Comparison of ENCODE assay signal across 33 cellular contexts in the genomic region with DNA sequence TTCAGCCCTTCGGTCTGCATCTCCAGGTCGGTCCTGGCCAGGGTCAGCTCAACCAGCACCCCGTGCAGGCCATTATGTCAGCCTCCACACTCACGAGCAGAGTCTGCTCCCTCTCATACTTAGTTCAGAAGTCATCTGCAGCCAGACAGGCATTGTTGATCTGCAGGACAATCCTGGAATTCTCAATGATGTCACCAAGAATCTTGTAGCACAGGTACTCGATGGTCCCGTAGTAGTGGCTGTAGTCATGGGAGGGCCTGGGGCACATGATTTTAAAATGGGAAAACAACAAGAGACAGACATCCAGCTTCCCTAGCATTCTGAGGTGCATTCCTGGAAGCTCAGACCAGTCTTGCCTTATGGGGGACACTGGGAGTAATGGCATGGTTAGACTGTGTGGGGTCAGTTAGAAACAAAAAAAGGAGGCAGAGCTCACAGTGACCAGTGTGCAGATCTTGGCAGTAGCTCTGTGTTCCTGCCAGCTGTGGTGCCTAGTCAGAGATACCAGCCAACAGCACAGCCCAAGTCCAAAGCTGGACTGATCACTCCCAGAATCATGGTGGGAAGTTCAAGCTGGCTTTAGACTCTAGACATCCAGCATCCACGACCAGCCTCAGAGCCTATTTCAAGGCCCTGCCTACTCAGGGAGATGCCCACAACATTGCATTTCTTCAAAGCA. TPM values are rescaled to one million over a fixed set of nuclear protein-coding genes. Genes with fewer than 3 reads are reported as not detected.
"Had no signal": no experiment of that assay in that cellular context is flagged by ENCODE, and none has a peak within 500 bp of the region (broad histone marks: within the 10 kb centered on the region; RNA-seq: fewer than 3 reads in every experiment).

No MANE protein-coding gene starts in this region.

- ATAC-seq: activated CD4-positive, alpha-beta T cell treated with anti-CD3 and anti-CD28 coated beads for 36 hours; activated CD4-positive, CD25-positive, alpha-beta regulatory T cell treated with anti-CD3 and anti-CD28 coated beads, Interleukin-2, amount 50 U/mL, for 24 hours; activated CD8-positive, alpha-beta T cell treated with anti-CD3 and anti-CD28 coated beads, Interleukin-2, amount 10 ng/mL, durations not matched to agents 7 days and 5 days; Panc1 had no signal

- H3K4me1 ChIP-seq: ascending aorta had no signal

- H3K4me1 Mint-ChIP-seq: activated CD4-positive, alpha-beta T cell treated with anti-CD3 and anti-CD28 coated beads for 36 hours; activated CD4-positive, alpha-beta T cell treated with anti-CD3 and anti-CD28 coated beads, Interleukin-2, amount 10 ng/mL, durations not matched to agents 7 days and 5 days; activated naive CD4-positive, alpha-beta T cell treated with anti-CD3 and anti-CD28 coated beads, Interleukin-2, amount 50 U/mL, for 24 hours; activated naive CD8-positive, alpha-beta T cell treated with anti-CD3 and anti-CD28 coated beads, Interleukin-2, amount 10 ng/mL, durations not matched to agents 7 days and 5 days; brain had no signal

- H3K4me3 ChIP-seq: ascending aorta, cardiac muscle cell, MG63, SJCRH30, SK-N-MC had no signal

- DNase-seq: activated CD4-positive, alpha-beta T cell treated with anti-CD3 and anti-CD28 coated beads for 36 hours; activated CD4-positive, alpha-beta T cell treated with anti-CD3 and anti-CD28 coated beads, Interleukin-2, amount 10 ng/mL, durations not matched to agents 7 days and 5 days; activated CD4-positive, alpha-beta T cell treated with anti-CD3 and anti-CD28 coated beads, Interleukin-2, amount 50 U/mL, for 48 hours; activated CD8-positive, alpha-beta T cell treated with anti-CD3 and anti-CD28 coated beads, Interleukin-2, amount 10 ng/mL, durations not matched to agents 7 days and 5 days; activated gamma-delta T cell; activated naive CD4-positive, alpha-beta T cell treated with Interleukin-2 at 50 U/mL for 16 hours; activated naive CD8-positive, alpha-beta T cell treated with anti-CD3 and anti-CD28 coated beads, Interleukin-2, amount 10 ng/mL, durations not matched to agents 7 days and 5 days; activated T-cell treated with anti-CD3 and anti-CD28 coated beads, Interleukin-2, amount 50 U/mL, for 24 hours; Kasumi-1; KG1; MG63; NCI-H1048; NCI-H1105 treated with DMSO at 0.1 percent for 48 hours; NCI-H1436; NCI-H1694; NCI-H1930; NCI-H2081 treated with DMSO at 0.1 percent for 48 hours; NCI-H345; NCI-H524 treated with DMSO at 0.1 percent for 48 hours; T1000 had no signal

- H3K9me3 ChIP-seq: ascending aorta, MG63, SJCRH30 had no signal

- H3K36me3 ChIP-seq: ascending aorta, cardiac muscle cell, MG63, SJCRH30 had no signal

- H3K27ac ChIP-seq: ascending aorta, cardiac muscle cell, SJCRH30, SK-N-MC had no signal

- H3K36me3 Mint-ChIP-seq: activated naive CD4-positive, alpha-beta T cell treated with anti-CD3 and anti-CD28 coated beads, Interleukin-2, amount 50 U/mL, for 24 hours; activated naive CD8-positive, alpha-beta T cell treated with anti-CD3 and anti-CD28 coated beads, Interleukin-2, amount 10 ng/mL, durations not matched to agents 7 days and 5 days; brain had no signal

- H3K9me3 Mint-ChIP-seq: activated CD4-positive, alpha-beta T cell treated with anti-CD3 and anti-CD28 coated beads, Interleukin-2, amount 10 ng/mL, durations not matched to agents 7 days and 5 days; activated naive CD4-positive, alpha-beta T cell treated with anti-CD3 and anti-CD28 coated beads, Interleukin-2, amount 50 U/mL, for 24 hours; activated naive CD8-positive, alpha-beta T cell treated with anti-CD3 and anti-CD28 coated beads, Interleukin-2, amount 10 ng/mL, durations not matched to agents 7 days and 5 days; activated T-cell treated with anti-CD3 and anti-CD28 coated beads, Interleukin-2, amount 50 U/mL, for 24 hours; activated T-helper 2 cell treated with anti-CD3 and anti-CD28 coated beads, Interferon-gamma antibody, Interleukin-2, Interleukin-4, amounts not matched to agents 10 μg/mL and 5 μg/mL and 100 μg/mL, durations not matched to agents 14 hours and 24 hours and 36 hours had no signal

- H3K27ac Mint-ChIP-seq: activated CD4-positive, alpha-beta T cell treated with anti-CD3 and anti-CD28 coated beads for 36 hours; activated CD4-positive, alpha-beta T cell treated with anti-CD3 and anti-CD28 coated beads, Interleukin-2, amount 10 ng/mL, durations not matched to agents 7 days and 5 days; activated CD8-positive, alpha-beta T cell treated with anti-CD3 and anti-CD28 coated beads, Interleukin-2, amount 10 ng/mL, durations not matched to agents 7 days and 5 days; activated naive CD4-positive, alpha-beta T cell treated with anti-CD3 and anti-CD28 coated beads, Interleukin-2, amount 50 U/mL, for 24 hours; activated naive CD8-positive, alpha-beta T cell treated with anti-CD3 and anti-CD28 coated beads, Interleukin-2, amount 10 ng/mL, durations not matched to agents 7 days and 5 days; activated T-cell treated with anti-CD3 and anti-CD28 coated beads, Interleukin-2, amount 50 U/mL, for 24 hours; activated T-helper 2 cell treated with anti-CD3 and anti-CD28 coated beads, Interferon-gamma antibody, Interleukin-2, Interleukin-4, amounts not matched to agents 10 μg/mL and 5 μg/mL and 100 μg/mL, durations not matched to agents 14 hours and 24 hours and 36 hours; brain had no signal

- H3K27me3 ChIP-seq: ascending aorta, cardiac muscle cell, MG63, SJCRH30 had no signal

- H3K4me3 Mint-ChIP-seq: activated CD4-positive, alpha-beta T cell treated with anti-CD3 and anti-CD28 coated beads for 36 hours; activated CD4-positive, alpha-beta T cell treated with anti-CD3 and anti-CD28 coated beads, Interleukin-2, amount 10 ng/mL, durations not matched to agents 7 days and 5 days; activated CD8-positive, alpha-beta T cell treated with anti-CD3 and anti-CD28 coated beads, Interleukin-2, amount 10 ng/mL, durations not matched to agents 7 days and 5 days; activated naive CD4-positive, alpha-beta T cell treated with anti-CD3 and anti-CD28 coated beads, Interleukin-2, amount 50 U/mL, for 24 hours; activated naive CD8-positive, alpha-beta T cell treated with anti-CD3 and anti-CD28 coated beads, Interleukin-2, amount 10 ng/mL, durations not matched to agents 7 days and 5 days; activated T-cell treated with anti-CD3 and anti-CD28 coated beads, Interleukin-2, amount 50 U/mL, for 24 hours; brain had no signal

RNA-seq across cellular contexts. Expression of a gene that starts 31.9 kb away (rescaled TPM):
- total RNA-seq: ascending aorta, NCI-H460, RPMI7951 had no signal

RNA-seq across cellular contexts. Expression of a gene that starts 32.9 kb away (rescaled TPM):
- total RNA-seq: activated CD4-positive, alpha-beta T cell treated with anti-CD3 and anti-CD28 coated beads, Interleukin-2, amount 10 ng/mL, durations not matched to agents 7 days and 5 days; activated CD8-positive, alpha-beta T cell treated with anti-CD3 and anti-CD28 coated beads, Interleukin-2, amount 10 ng/mL, durations not matched to agents 7 days and 5 days; activated naive CD8-positive, alpha-beta T cell treated with anti-CD3 and anti-CD28 coated beads, Interleukin-2, amount 10 ng/mL, durations not matched to agents 7 days and 5 days; activated T-helper 2 cell treated with anti-CD3 and anti-CD28 coated beads, Interferon-gamma antibody, Interleukin-2, Interleukin-4, amounts not matched to agents 10 μg/mL and 5 μg/mL and 100 μg/mL, durations not matched to agents 14 hours and 24 hours and 36 hours; ascending aorta; T-helper 1 cell treated with Interleukin-12 subunit alpha and Interleukin-12 subunit beta and Interleukin-4 antibody, amounts not matched to agents 30 ng/mL and 1 ng/mL, for 36 hours; T-helper 2 cell treated with Interferon-gamma antibody and Interleukin-4, amounts not matched to agents 100 ng/mL and 5 ng/mL, for 36 hours had no signal

RNA-seq across cellular contexts. Expression of a gene that starts 52.0 kb away (rescaled TPM):
- total RNA-seq: activated naive CD8-positive, alpha-beta T cell treated with anti-CD3 and anti-CD28 coated beads, Interleukin-2, amount 10 ng/mL, durations not matched to agents 7 days and 5 days; ascending aorta; cardiac muscle cell; NCI-H460; RPMI7951; SJCRH30; T-helper 1 cell treated with Interleukin-12 subunit alpha and Interleukin-12 subunit beta and Interleukin-4 antibody, amounts not matched to agents 30 ng/mL and 1 ng/mL, for 36 hours had no signal
